ENCODE assay signal across 21 cellular contexts in genomic region chr4:129738175-129738574, GRCh38.
"Had no signal": no experiment of that assay in that cellular context is flagged by ENCODE, and none has a peak within 500 bp of the region (broad histone marks: within the 10 kb centered on the region; RNA-seq: fewer than 3 reads in every experiment).

No MANE protein-coding gene starts in this region.

- H3K36me3 ChIP-seq: esophagus muscularis mucosa, upper lobe of left lung had no signal

- H3K27ac ChIP-seq: coronary artery, esophagus muscularis mucosa, hepatocyte, parathyroid adenoma, upper lobe of left lung had no signal

- H3K9ac ChIP-seq: parathyroid adenoma had no signal

- H2AFZ ChIP-seq: hepatocyte, parathyroid adenoma had no signal

- H3K4me3 ChIP-seq: coronary artery, esophagus muscularis mucosa, hepatocyte, lung, upper lobe of left lung had no signal

- H3K27me3 ChIP-seq: esophagus muscularis mucosa, hepatocyte, upper lobe of left lung had no signal

- DNase-seq: activated B cell treated with CpG ODN at 0.5 μM for 24 hours; activated CD4-positive, alpha-beta T cell treated with anti-CD3 and anti-CD28 coated beads for 36 hours; activated CD4-positive, alpha-beta T cell treated with anti-CD3 and anti-CD28 coated beads, Interleukin-2, amount 50 U/mL, for 48 hours; activated effector memory CD4-positive, alpha-beta T cell treated with Interleukin-2 at 50 U/mL for 16 hours; activated naive CD4-positive, alpha-beta T cell treated with anti-CD3 and anti-CD28 coated beads for 36 hours; activated T-cell treated with anti-CD3 and anti-CD28 coated beads, Interleukin-2, amount 50 U/mL, for 72 hours; cerebellar nuclear complex; glutamatergic neuron; immature natural killer cell; naive B cell; nucleus accumbens; right cardiac atrium; stimulated activated CD4-positive, alpha-beta T cell treated with anti-CD3 and anti-CD28 coated beads, Interleukin-4, amount 100 ng/mL, for 24 hours; stimulated activated naive CD8-positive, alpha-beta T cell treated with anti-CD3 and anti-CD28 coated beads, Interleukin-15, Interleukin-2, amounts not matched to agents 100 U/mL and 50 U/mL, for 24 hours; upper lobe of left lung had no signal

- H3K9me3 ChIP-seq: esophagus muscularis mucosa, upper lobe of left lung had no signal

- H3K79me2 ChIP-seq: hepatocyte, parathyroid adenoma had no signal

- ATAC-seq: activated CD4-positive, alpha-beta T cell treated with anti-CD3 and anti-CD28 coated beads for 36 hours; activated T-cell treated with anti-CD3 and anti-CD28 coated beads, Interleukin-2, amount 50 U/mL, for 72 hours; left lobe of liver; right cardiac atrium; stimulated activated naive CD8-positive, alpha-beta T cell treated with anti-CD3 and anti-CD28 coated beads, Interleukin-15, Interleukin-2, amounts not matched to agents 100 U/mL and 50 U/mL, for 24 hours had no signal

- H3K4me2 ChIP-seq: hepatocyte had no signal

- H3K4me1 ChIP-seq: esophagus muscularis mucosa, parathyroid adenoma, upper lobe of left lung had no signal
